In genomic region chr2:218805627-218806026, GRCh38 we compare ENCODE assay signal across 9 cellular contexts. TPM values are rescaled to one million over a fixed set of nuclear protein-coding genes. Genes with fewer than 3 reads are reported as not detected.
DNase-seq lines count a peak whose midpoint lies in the region; ATAC-seq, FAIRE-seq and TF ChIP-seq lines count a peak whose summit lies in the region.
"Had no signal": no experiment of that assay in that cellular context is flagged by ENCODE, and none has a peak within 500 bp of the region (broad histone marks: within the 10 kb centered on the region; RNA-seq: fewer than 3 reads in every experiment).

No MANE protein-coding gene starts in this region.

- TF ChIP-seq CTCF in Panc1 (IDR thresholded peaks at IDR 0.05) (no peak), ovary (IDR thresholded peaks at IDR 0.05) (no peak)

- H3K27me3 ChIP-seq in Panc1 (ENCODE audit: control insufficient read depth, insufficient read depth, low read length) (no peaks in the 10 kb centered on the region), ovary (no peaks in the 10 kb centered on the region), small intestine (ENCODE audit: control insufficient read depth in 2 of 2, insufficient read depth in 2 of 2, low read length in 2 of 2) (no peaks in the 10 kb centered on the region)

- BruUV-seq in Panc1 (replicated peaks; lab: Mats Ljungman, UMichigan): no TSS peak

- CTCF ChIA-PET in Panc1 (lab: Charles Lee): no interaction called here

- no peak for FAIRE-seq in small intestine (lab: Jason Lieb, UNC)

- intact Hi-C loops in Panc1 (cut with micrococcal nuclease; ENCODE audit: unreplicated experiment) (no loop called here), sciatic nerve (cut with DNase I) (no loop called here), ovary (cut with DNase I) (no loop called here)

- H3K4me3 ChIP-seq in Panc1 (ENCODE audit: low read depth in 2 of 2, low read length in 2 of 2) (no peak overlapping the region), ovary (no peak overlapping the region), small intestine (ENCODE audit: low read depth in 1 of 2, low read length in 2 of 2) (no peak overlapping the region)

- no peak for TF ChIP-seq EP300 in ovary (IDR thresholded peaks at IDR 0.05)

- POLR2A ChIA-PET in Panc1 (lab: Charles Lee): no interaction called here

- H3K27ac ChIP-seq in Panc1 (ENCODE audit: low read length) (no peak overlapping the region), ovary (peak overlapping the region in 1 of 2 donors; percentile 70), small intestine (ENCODE audit: low read depth in 1 of 2, low read length in 1 of 2) (peak overlapping the region in 1 of 2 donors; percentile 20)

- H3K4me1 ChIP-seq in Panc1 (ENCODE audit: control insufficient read depth, insufficient read depth, low read length) (peaks cover 4% of the 10 kb centered on the region; the same call in 1 of the 2 replicates), ovary (ENCODE audit: insufficient read depth) (peaks cover 7% of the 10 kb centered on the region), small intestine (ENCODE audit: control insufficient read depth in 2 of 2, insufficient read depth in 1 of 2, low read depth in 1 of 2, low read length in 1 of 2) (no peaks in the 10 kb centered on the region)

- DNase-seq in EH (ENCODE audit: low read depth) (peak; percentile 78), Panc1 (ENCODE audit: low read depth, low spot score) (no peak), fibroblast of the conjunctiva (ENCODE audit: low read depth) (peak; percentile 23), sciatic nerve (ENCODE audit: low spot score) (no peak), ovary (no peak), pons (ENCODE audit: low spot score) (no peak), ecto neural progenitor cell (ENCODE audit: low spot score) (no peak), small intestine (no peak)
- DNase-seq: stimulated activated CD4-positive, alpha-beta T cell treated with anti-CD3 and anti-CD28 coated beads, Interleukin-1b, Interleukin-23, amount 100 ng/mL, for 48 hours had no signal

- ATAC-seq in Panc1 (0 out of 2 replicates have a peak, but pooled peaks have one; percentile 30), sciatic nerve (peak; percentile 74)

- no peaks in the 10 kb centered on the region for H3K9me3 ChIP-seq in Panc1 (ENCODE audit: control insufficient read depth, insufficient read depth, low read depth, low read length)
- H3K9me3 ChIP-seq in ovary: no peaks in the 10 kb centered on the region
- no peaks in the 10 kb centered on the region for H3K9me3 ChIP-seq in small intestine (ENCODE audit: control insufficient read depth, low read depth)

- H3K36me3 ChIP-seq in Panc1 (ENCODE audit: control insufficient read depth, insufficient read depth, low read length) (no peaks in the 10 kb centered on the region), ovary (no peaks in the 10 kb centered on the region), small intestine (ENCODE audit: control insufficient read depth in 2 of 2, insufficient read depth in 2 of 2, low read length in 2 of 2) (peaks cover 0 to 3% of the 10 kb centered on the region in 2 donors)

- in situ Hi-C loops in Panc1 (cut with HindIII; ENCODE audit: low pct_unique_long_range_greater_than_20kb, low sequenced_read_pairs): no loop called here

- TF ChIP-seq POLR2A in ovary (IDR thresholded peaks at IDR 0.05): no peak

- 30 to 38% (median 35%) methylated on average over 3 of the region's 3 CpGs for WGBS in ovary, 3 donors
- WGBS in small intestine, 3 donors: 47 to 72% (median 61%) methylated on average over 3 of the region's 3 CpGs

RNA-seq across cellular contexts. Expression of gene CYP27A1, which starts 23.7 kb away (rescaled TPM):
- total RNA-seq in Panc1 (2021; ENCODE audit: unreplicated experiment) (7.7 TPM), sciatic nerve (51.8 TPM), ovary (10 to 100 TPM; 22.0 to 59.5 (median 34.4) TPM)
- 8.6 TPM for polyA plus RNA-seq in Panc1 (2012; ENCODE audit: insufficient read length)
- polyA plus RNA-seq in ovary (10 to 100 TPM; 30.0 to 39.0 TPM), small intestine (100 to 1,000 TPM in 1 of 3 donors, 10 to 100 TPM in 2; 46.7 to 114 (median 83.0) TPM)

RNA-seq across cellular contexts. Expression of gene PRKAG3, which starts 26.0 kb away (rescaled TPM):
- total RNA-seq in Panc1 (2021; ENCODE audit: unreplicated experiment) (not detected), sciatic nerve (0.49 TPM), ovary (under 1 TPM in 2 of 7 donors, not detected in 5; 0.11 to 0.32 TPM)
- not detected for polyA plus RNA-seq in Panc1 (2012; ENCODE audit: insufficient read length)
- polyA plus RNA-seq in ovary (not detected), small intestine (not detected)

RNA-seq across cellular contexts. Expression of gene WNT6, which starts 54.0 kb away (rescaled TPM):
- total RNA-seq in Panc1 (2021; ENCODE audit: unreplicated experiment) (8.1 TPM), sciatic nerve (23.3 TPM), ovary (1 to 10 TPM; 1.1 to 4.5 (median 2.0) TPM)
- polyA plus RNA-seq in Panc1 (2012; ENCODE audit: insufficient read length): 3.9 TPM
- polyA plus RNA-seq in ovary (1 to 10 TPM in 1 of 2 donors, under 1 TPM in 1; 0.13 to 2.9 TPM), small intestine (1 to 10 TPM in 1 of 3 donors, not detected in 2; 1.8 TPM)

Comparison
In these comparisons a context has a peak if more than half of its experiments do, and no peak if none do; other contexts are left out.
1. DNase-seq: peak in EH (single experiment) and fibroblast of the conjunctiva (single experiment); none in Panc1 (single experiment), sciatic nerve (single experiment), ovary (0 of 5), pons (single experiment), ecto neural progenitor cell (single experiment) and small intestine (single experiment).